ENCODE assay signal across 8 cellular contexts in the genomic region with DNA sequence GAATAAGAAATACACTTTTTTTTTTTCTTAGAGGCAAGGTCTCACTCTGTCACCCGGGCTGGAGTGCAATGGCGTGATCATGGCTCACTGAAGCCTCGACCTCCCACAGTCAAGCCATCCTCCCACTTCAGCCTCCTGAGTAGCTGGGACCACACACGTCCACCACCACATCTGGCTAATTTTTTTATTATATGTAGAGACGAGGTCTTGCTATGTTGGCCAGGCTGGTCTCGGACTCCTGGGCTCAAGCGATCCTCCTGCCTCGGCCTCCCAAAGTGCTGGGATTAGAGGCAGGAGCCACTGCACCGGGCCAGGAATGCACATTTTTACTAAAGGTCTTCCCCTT. TPM values are rescaled to one million over a fixed set of nuclear protein-coding genes. Genes with fewer than 3 reads are reported as not detected.
DNase-seq lines count a peak whose midpoint lies in the region; ATAC-seq, FAIRE-seq and TF ChIP-seq lines count a peak whose summit lies in the region.

No MANE protein-coding gene starts in this region.

- intact Hi-C loops in dorsolateral prefrontal cortex (cut with DNase I) = no loop called here

- H3K27ac ChIP-seq in dorsolateral prefrontal cortex (peak overlapping the region in 4 of 59 donors; percentile 5 to 96 (median 10)), neural progenitor cell (no peak overlapping the region)

- DNase-seq in BE2C (no peak), NB4 (ENCODE audit: low read depth) (no peak), dorsolateral prefrontal cortex (no peak), neural progenitor cell (ENCODE audit: low spot score) (no peak), DMS 273 (lab: John Stamatoyannopoulos, UW; ENCODE audit: unreplicated experiment) (no peak), frontal cortex (ENCODE audit: low spot score in 2 of 2) (no peak), NAMALWA (ENCODE audit: low spot score) (no peak)

- H3K27me3 Mint-ChIP-seq in neural progenitor cell (ENCODE audit: insufficient read depth, low read depth) = no peaks in the 10 kb centered on the region

- FAIRE-seq in frontal cortex (lab: Jason Lieb, UNC) = no peak

- no peaks in the 10 kb centered on the region for H3K9me3 ChIP-seq in BE2C
- H3K9me3 ChIP-seq in neural progenitor cell (ENCODE audit: low read depth) = no peaks in the 10 kb centered on the region

- H3K4me3 ChIP-seq in BE2C (ENCODE audit: low read depth, low read length) (peak overlapping the region; percentile 81), NB4 (ENCODE audit: low read depth, low read length) (peak overlapping the region; percentile 98), dorsolateral prefrontal cortex (peak overlapping the region in 57 of 59 donors; percentile 44 to 94 (median 79)), neural progenitor cell (peak overlapping the region; percentile 79)

- no peaks in the 10 kb centered on the region for H3K27me3 ChIP-seq in BE2C
- no peaks in the 10 kb centered on the region for H3K27me3 ChIP-seq in dorsolateral prefrontal cortex
- H3K27me3 ChIP-seq in neural progenitor cell = no peaks in the 10 kb centered on the region

- peaks cover 40% of the 10 kb centered on the region for H3K79me2 ChIP-seq in neural progenitor cell (ENCODE audit: low read depth)

- no peak overlapping the region for H2AFZ ChIP-seq in neural progenitor cell (replicated peaks)

- H3K9ac ChIP-seq in neural progenitor cell = no peak overlapping the region

- no peaks in the 10 kb centered on the region for H3F3A ChIP-seq in neural progenitor cell (ENCODE audit: low read depth)

- peaks cover 39% of the 10 kb centered on the region for H3K4me1 Mint-ChIP-seq in neural progenitor cell

- H4K20me1 ChIP-seq in neural progenitor cell (ENCODE audit: low read depth) = peaks cover 38% of the 10 kb centered on the region

- H3K27ac Mint-ChIP-seq in neural progenitor cell = no peak overlapping the region

- H3K36me3 Mint-ChIP-seq in neural progenitor cell = peaks cover 36% of the 10 kb centered on the region

- H3K36me3 ChIP-seq in BE2C (peaks cover 23% of the 10 kb centered on the region), neural progenitor cell (peaks cover 11% of the 10 kb centered on the region)

- peak overlapping the region; percentile 96 for H3K4me2 ChIP-seq in neural progenitor cell

- no peak for ATAC-seq in GM21528 (IDR thresholded peaks at IDR 0.05; ENCODE audit: low FRiP score, unreplicated experiment)

- no peak for TF ChIP-seq POLR2A in NB4 (IDR thresholded peaks at IDR 0.05; ENCODE audit: extremely low read depth, insufficient read length)

- peak overlapping the region; percentile 97 for H3K4me3 Mint-ChIP-seq in neural progenitor cell

- no peaks in the 10 kb centered on the region for H3K9me3 Mint-ChIP-seq in neural progenitor cell

- H3K4me1 ChIP-seq in BE2C (no peaks in the 10 kb centered on the region), neural progenitor cell (peaks cover 30% of the 10 kb centered on the region)

- TF ChIP-seq CTCF in BE2C (IDR thresholded peaks at IDR 0.05; ENCODE audit: low read depth, low read length) (no peak), NB4 (IDR thresholded peaks at IDR 0.05; ENCODE audit: low read depth, low read length) (no peak), dorsolateral prefrontal cortex (IDR thresholded peaks at IDR 0.05 in 54 of 56, conservative IDR thresholded peaks at IDR 0.05 in 2 of 56; ENCODE audit: low read depth in 1 of 56, partially characterized antibody in 56 of 56) (no peak), neural progenitor cell (IDR thresholded peaks at IDR 0.05) (no peak)

RNA-seq across cellular contexts. Expression of a gene that starts 2.4 kb away (rescaled TPM):
- 29.5 TPM for polyA plus RNA-seq in BE2C (2012; ENCODE audit: insufficient read depth, insufficient read length, low read depth)
- total RNA-seq in dorsolateral prefrontal cortex (100 to 1,000 TPM in 112 of 120 experiments, 10 to 100 TPM in 8; 90.8 to 148 (median 114) TPM), neural progenitor cell (ENCODE audit: low replicate concordance) (28.5 and 31.9 TPM in 2 replicates), frontal cortex (30.6 TPM)

RNA-seq across cellular contexts. Expression of a gene that starts 28.9 kb away (rescaled TPM):
- 20.7 TPM for polyA plus RNA-seq in BE2C (2012; ENCODE audit: insufficient read depth, insufficient read length, low read depth)
- total RNA-seq in dorsolateral prefrontal cortex (10 to 100 TPM; 19.8 to 54.2 (median 39.0) TPM), neural progenitor cell (ENCODE audit: low replicate concordance) (13.3 and 19.0 TPM in 2 replicates), frontal cortex (11.8 TPM)

RNA-seq across cellular contexts. Expression of a gene that starts 29.1 kb away (rescaled TPM):
- polyA plus RNA-seq in BE2C (2012; ENCODE audit: insufficient read depth, insufficient read length, low read depth) = 11.1 TPM
- total RNA-seq in dorsolateral prefrontal cortex (10 to 100 TPM; 17.1 to 43.7 (median 29.2) TPM), neural progenitor cell (ENCODE audit: low replicate concordance) (21.5 and 28.1 TPM in 2 replicates), frontal cortex (17.1 TPM)
